8 cellular contexts compared by ENCODE assay signal in the genomic region with DNA sequence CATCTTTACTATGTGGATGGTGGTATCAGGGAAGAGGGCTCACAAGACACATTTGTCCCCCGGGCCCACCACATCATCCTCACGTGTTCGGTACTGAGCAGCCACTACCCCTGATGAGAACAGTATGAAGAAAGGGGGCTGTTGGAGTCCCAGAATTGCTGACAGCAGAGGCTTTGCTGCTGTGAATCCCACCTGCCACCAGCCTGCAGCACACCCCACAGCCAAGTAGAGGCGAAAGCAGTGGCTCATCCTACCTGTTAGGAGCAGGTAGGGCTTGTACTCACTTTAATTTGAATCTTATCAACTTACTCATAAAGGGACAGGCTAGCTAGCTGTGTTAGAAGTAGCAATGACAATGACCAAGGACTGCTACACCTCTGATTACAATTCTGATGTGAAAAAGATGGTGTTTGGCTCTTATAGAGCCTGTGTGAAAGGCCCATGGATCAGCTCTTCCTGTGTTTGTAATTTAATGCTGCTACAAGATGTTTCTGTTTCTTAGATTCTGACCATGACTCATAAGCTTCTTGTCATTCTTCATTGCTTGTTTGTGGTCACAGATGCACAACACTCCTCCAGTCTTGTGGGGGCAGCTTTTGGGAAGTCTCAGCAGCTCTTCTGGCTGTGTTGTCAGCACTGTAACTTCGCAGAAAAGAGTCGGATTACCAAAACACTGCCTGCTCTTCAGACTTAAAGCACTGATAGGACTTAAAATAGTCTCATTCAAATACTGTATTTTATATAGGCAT. TPM values are rescaled to one million over a fixed set of nuclear protein-coding genes. Genes with fewer than 3 reads are reported as not detected.
DNase-seq lines count a peak whose midpoint lies in the region; TF ChIP-seq lines count a peak whose summit lies in the region.

No MANE protein-coding gene starts in this region.

- intact Hi-C loops in uterus (cut with DNase I; ENCODE audit: low total_unique reads) = no loop called here

- H3K27me3 ChIP-seq in mucosa of rectum (ENCODE audit: control insufficient read depth in 2 of 2, insufficient read depth in 2 of 2, low read length in 2 of 2) (no peaks in the 10 kb centered on the region), uterus (no peaks in the 10 kb centered on the region)

- H3K9ac ChIP-seq in mucosa of rectum (ENCODE audit: low read depth in 1 of 2, low read length in 2 of 2) = no peak overlapping the region

- peak; percentile 64 for DNase-seq in SKM-1 treated with dmso at 0.1 percent for 144 hours (lab: John Stamatoyannopoulos, UW; ENCODE audit: unreplicated experiment)
- DNase-seq in SKM-1 (lab: John Stamatoyannopoulos, UW; ENCODE audit: unreplicated experiment) = no peak
- DNase-seq in H4 (ENCODE audit: low spot score) = peak; percentile 94
- peak; percentile 29 for DNase-seq in LoVo (ENCODE audit: low spot score)
- peak; percentile 87 for DNase-seq in astrocyte of the cerebellum (ENCODE audit: low read depth)
- no peak for DNase-seq in NCI-H2171 treated with DMSO at 0.1 percent for 48 hours (lab: John Stamatoyannopoulos, UW)
- no peak for DNase-seq in uterus

- TF ChIP-seq CTCF in astrocyte of the cerebellum (IDR thresholded peaks at IDR 0.05; ENCODE audit: low read depth, low read length, missing control alignments) = no peak
- TF ChIP-seq CTCF in uterus (IDR thresholded peaks at IDR 0.05) = no peak

- no peak for TF ChIP-seq POLR2A in uterus (IDR thresholded peaks at IDR 0.05)

- H3K9me3 ChIP-seq in mucosa of rectum (ENCODE audit: control insufficient read depth in 2 of 2, low read length in 2 of 2) (no peaks in the 10 kb centered on the region), uterus (no peaks in the 10 kb centered on the region)

- H3K4me1 ChIP-seq in mucosa of rectum (ENCODE audit: control insufficient read depth in 2 of 2, insufficient read depth in 2 of 2, low read length in 2 of 2) (peaks cover 3 to 4% of the 10 kb centered on the region in 2 donors), uterus (no peaks in the 10 kb centered on the region)

- no peak overlapping the region for H3K4me3 ChIP-seq in astrocyte of the cerebellum (ENCODE audit: low read depth, low read length)
- no peak overlapping the region for H3K4me3 ChIP-seq in mucosa of rectum (ENCODE audit: low read length in 2 of 2)
- H3K4me3 ChIP-seq in uterus = no peak overlapping the region

- H3K27ac ChIP-seq in mucosa of rectum (ENCODE audit: low read depth in 2 of 2, low read length in 2 of 2) (peak overlapping the region; percentile 13 to 57), uterus (peak overlapping the region in 1 of 2 donors; percentile 52)

- in situ Hi-C loops in astrocyte of the cerebellum (cut with HindIII; ENCODE audit: low sequenced_read_pairs) = no loop called here

- H3K36me3 ChIP-seq in mucosa of rectum (ENCODE audit: control insufficient read depth in 2 of 2, insufficient read depth in 2 of 2, low read length in 2 of 2) = no peaks in the 10 kb centered on the region
- H3K36me3 ChIP-seq in uterus = no peaks in the 10 kb centered on the region

RNA-seq across cellular contexts. Expression of a gene that starts 9.1 kb away (rescaled TPM):
- 1.6 and 3.9 TPM in 2 replicates for total RNA-seq in H4 (2014; rRNA removed; shearing (Covaris generic))
- total RNA-seq in uterus = 10 to 100 TPM; 18.4 to 43.7 (median 25.1) TPM

RNA-seq across cellular contexts. Expression of a gene that starts 52.3 kb away (rescaled TPM):
- total RNA-seq in H4 (2014; rRNA removed; shearing (Covaris generic)) = 0.04 TPM in 1 of 2 replicates, not detected in the other
- 1 to 10 TPM in 2 of 4 donors, under 1 TPM in 2; under 0.01 to 6.3 (median 1.0) TPM for total RNA-seq in uterus

Comparison
In these comparisons a context has a peak if more than half of its experiments do, and no peak if none do; other contexts are left out.
1. DNase-seq: peak in SKM-1 treated with dmso at 0.1 percent for 144 hours (single experiment), H4 (single experiment), LoVo (single experiment) and astrocyte of the cerebellum (single experiment); none in SKM-1 (single experiment), NCI-H2171 treated with DMSO at 0.1 percent for 48 hours (single experiment) and uterus (0 of 2).